11 cellular contexts compared by ENCODE assay signal in genomic region chr10:35161906-35162305, GRCh38.
"Had no signal": no experiment of that assay in that cellular context is flagged by ENCODE, and none has a peak within 500 bp of the region (broad histone marks: within the 10 kb centered on the region; RNA-seq: fewer than 3 reads in every experiment).

No MANE protein-coding gene starts in this region.

- FAIRE-seq: H1, H54 had no signal

- H3K9me3 Mint-ChIP-seq: H9, HFFc6 had no signal

- H3K4me1 ChIP-seq: HAP-1 had no signal

- H3K36me3 ChIP-seq: HAP-1 had no signal

- H3K4me3 ChIP-seq: GM23248, GM23338, HAP-1 had no signal

- ATAC-seq: GM23338, HCT116 had no signal

- H3K9ac ChIP-seq: GM23248 had no signal

- H3K9me3 ChIP-seq: HAP-1 had no signal

- H3K4me1 Mint-ChIP-seq: GM23338, H9 had no signal

- DNase-seq: GM23248, GOT3, H7, H9, HCEC 1CT, HFFc6 had no signal

- H3K27ac Mint-ChIP-seq: GM23338, H9, HFFc6 had no signal

- H3K4me2 ChIP-seq: GM23338 had no signal

- H3K4me3 Mint-ChIP-seq: GM23338, H9, HFFc6 had no signal

- H3K27ac ChIP-seq: GM23248 had no signal

- H2AFZ ChIP-seq: GM23248, GM23338 had no signal
